In the genomic region with DNA sequence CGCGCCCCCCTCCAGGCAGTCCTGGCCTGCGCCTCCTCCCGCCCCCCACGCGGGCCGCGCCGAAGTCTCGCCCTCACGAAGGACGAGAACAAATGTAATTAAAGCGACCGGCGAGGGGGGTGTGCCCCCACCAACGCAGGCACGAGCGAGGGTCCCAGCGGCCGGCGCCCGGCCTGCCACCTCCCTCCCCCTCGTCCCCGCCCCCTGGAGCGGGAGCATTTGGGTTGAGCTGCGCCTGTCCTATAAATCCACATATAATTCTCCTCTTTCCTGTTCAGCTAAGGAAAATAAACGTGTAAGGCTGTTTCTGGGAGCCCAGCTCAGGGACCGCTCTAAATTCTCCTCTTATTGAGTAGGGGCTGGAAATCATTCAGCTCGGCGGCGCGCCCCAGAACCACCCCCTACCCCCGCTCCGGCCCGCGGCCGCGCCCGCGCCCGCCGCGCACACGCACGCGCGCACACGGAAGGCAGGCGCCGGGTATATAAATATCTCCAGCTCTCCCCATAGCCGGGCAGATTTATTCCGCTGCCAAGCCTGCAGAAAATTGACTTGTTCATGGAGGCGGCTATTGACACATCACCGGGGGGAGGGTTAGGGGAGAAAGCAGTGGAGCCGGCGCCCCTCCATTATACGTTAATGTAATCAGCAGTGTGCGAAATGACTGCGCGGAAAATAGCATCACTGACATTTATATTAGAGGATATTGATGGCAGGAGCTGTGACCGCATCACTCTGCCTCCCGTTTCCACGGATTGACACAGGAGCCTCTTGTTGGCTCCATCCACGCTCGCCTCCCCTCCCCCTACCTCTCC, we compare ENCODE assay signal across 8 cellular contexts.
DNase-seq lines count a peak whose midpoint lies in the region; ATAC-seq, FAIRE-seq and TF ChIP-seq lines count a peak whose summit lies in the region.

No MANE protein-coding gene starts in this region.

- H3K9ac ChIP-seq in GM12878 (ENCODE audit: control insufficient read depth, insufficient read depth, low read length), result no peak overlapping the region

- no peaks in the 10 kb centered on the region for H3K9me3 ChIP-seq in CD4-positive, alpha-beta T cell (ENCODE audit: control insufficient read depth, low read length)
- H3K9me3 ChIP-seq in GM12878 (replicated peaks; ENCODE audit: control insufficient read depth, insufficient read depth, low read length), result no peaks in the 10 kb centered on the region

- no peaks in the 10 kb centered on the region for H3K4me1 Mint-ChIP-seq in CD4-positive, alpha-beta T cell (ENCODE audit: low read depth)
- H3K4me1 Mint-ChIP-seq in stimulated activated effector memory CD8-positive, alpha-beta T cell treated with anti-CD3 and anti-CD28 coated beads, Interleukin-12 subunit alpha, Interleukin-12 subunit beta, amount 100 ng/mL, for 72 hours, result peaks cover 13% of the 10 kb centered on the region

- H3K79me2 ChIP-seq in GM12878 (ENCODE audit: control insufficient read depth, insufficient read depth, low read length), result no peaks in the 10 kb centered on the region

- no peaks in the 10 kb centered on the region for H3K9me3 Mint-ChIP-seq in CD4-positive, alpha-beta T cell
- H3K9me3 Mint-ChIP-seq in stimulated activated effector memory CD8-positive, alpha-beta T cell treated with anti-CD3 and anti-CD28 coated beads, Interleukin-12 subunit alpha, Interleukin-12 subunit beta, amount 100 ng/mL, for 72 hours, result no peaks in the 10 kb centered on the region

- TF ChIP-seq CTCF in CD4-positive, alpha-beta T cell (IDR thresholded peaks at IDR 0.05), result no peak
- no peak for TF ChIP-seq CTCF in GM12878 (IDR thresholded peaks at IDR 0.05 in 2 of 3, conservative IDR thresholded peaks at IDR 0.05 in 1 of 3; ENCODE audit: control insufficient read depth in 2 of 3, extremely low read depth in 1 of 3, insufficient read depth in 1 of 3, low read depth in 3 of 3, low read length in 3 of 3)

- intact Hi-C loops in CD4-positive, alpha-beta T cell (cut with DNase I, micrococcal nuclease), result no loop called here
- intact Hi-C loops in GM12878 (cut with micrococcal nuclease; ENCODE audit: unreplicated experiment), result loop anchor here (5.0 kb wide), 1 partner anchor 130 kb away; no protein-coding TSS in a partner anchor

- peak overlapping the region; percentile 62 for H3K4me2 ChIP-seq in GM12878 (ENCODE audit: control insufficient read depth, insufficient read depth)

- no peak overlapping the region for H3K27ac ChIP-seq in CD4-positive, alpha-beta T cell (ENCODE audit: low read depth, low read length)
- H3K27ac ChIP-seq in GM12878 (ENCODE audit: control insufficient read depth, insufficient read depth), result no peak overlapping the region

- RAD21 ChIA-PET in GM12878 (lab: Charles Lee; ENCODE audit: unreplicated experiment), result interaction anchor here (1.2 kb wide), 1 partner anchor 278 kb away, joined by 3 read pairs; no protein-coding TSS in a partner anchor

- H3K4me3 ChIP-seq in GM12878, result peak overlapping the region; percentile 46; the same call in 1 of the 2 replicates

- H3K27ac Mint-ChIP-seq in CD4-positive, alpha-beta T cell, result no peak overlapping the region
- H3K27ac Mint-ChIP-seq in stimulated activated effector memory CD8-positive, alpha-beta T cell treated with anti-CD3 and anti-CD28 coated beads, Interleukin-12 subunit alpha, Interleukin-12 subunit beta, amount 100 ng/mL, for 72 hours, result no peak overlapping the region

- 2% methylated on average over 65 of the region's 65 CpGs for WGBS in GM12878 (ENCODE audit: insufficient coverage, insufficient replicate concordance, low lambda C conversion rate, missing lambda C conversion rate)

- no peak for TF ChIP-seq POLR2A in GM12878 (IDR thresholded peaks at IDR 0.05; ENCODE audit: low read depth, low read length)

- peak; percentile 30 for ATAC-seq in CD4-positive, alpha-beta T cell (ENCODE audit: poor library complexity)
- ATAC-seq in GM12878 (no peak), GM19467 (IDR thresholded peaks at IDR 0.05; ENCODE audit: unreplicated experiment) (no peak), HG03469 (IDR thresholded peaks at IDR 0.05; ENCODE audit: unreplicated experiment) (no peak)
- ATAC-seq in stimulated activated effector memory CD8-positive, alpha-beta T cell treated with anti-CD3 and anti-CD28 coated beads, Interleukin-12 subunit alpha, Interleukin-12 subunit beta, amount 100 ng/mL, for 72 hours, result peak; percentile 14

- no TSS peak for BruUV-seq in GM12878 (replicated peaks; lab: Mats Ljungman, UMichigan)

- H3K36me3 ChIP-seq in GM12878 (ENCODE audit: control insufficient read depth in 2 of 2, insufficient read depth in 2 of 2, low read length in 1 of 2), result no peaks in the 10 kb centered on the region

- H4K20me1 ChIP-seq in GM12878 (ENCODE audit: control insufficient read depth, insufficient read depth), result no peaks in the 10 kb centered on the region; the same call in 1 of the 2 replicates

- in situ Hi-C loops in GM12878 (cut with MboI), result loop anchor here (10.0 kb wide), 1 partner anchor 152 kb away; no protein-coding TSS in a partner anchor

- SMC1A ChIA-PET in GM12878 (lab: Charles Lee; ENCODE audit: uncharacterized antibody, unreplicated experiment), result interaction anchor here (0.7 to 1.0 kb wide), 2 partner anchors 20 to 152 kb away, joined by 3 read pairs; no protein-coding TSS in a partner anchor

- FAIRE-seq in GM12878 (lab: Jason Lieb, UNC), result no peak

- no peak for DNase-seq in CD4-positive, alpha-beta T cell
- DNase-seq in LoVo (ENCODE audit: low spot score) (peak; percentile 25), GM12878 (ENCODE audit: low read depth, low spot score) (no peak), iPS-NIHi11 (ENCODE audit: low spot score) (peak; percentile 47), A172 (ENCODE audit: low spot score) (no peak)
- no peak for DNase-seq in stimulated activated effector memory CD8-positive, alpha-beta T cell treated with anti-CD3 and anti-CD28 coated beads, Interleukin-12 subunit alpha, Interleukin-12 subunit beta, amount 100 ng/mL, for 72 hours (ENCODE audit: low spot score in 2 of 2)

- no peak overlapping the region for H2AFZ ChIP-seq in GM12878 (ENCODE audit: control insufficient read depth, low read depth, low read length)

- H3K27me3 ChIP-seq in CD4-positive, alpha-beta T cell (ENCODE audit: control insufficient read depth, insufficient read depth, low read length), result peaks cover 79% of the 10 kb centered on the region
- H3K27me3 ChIP-seq in GM12878 (replicated peaks in 1 of 2; ENCODE audit: control insufficient read depth in 2 of 2, insufficient read depth in 2 of 2, low read length in 1 of 2), result peaks cover 9 to 15% of the 10 kb centered on the region in 2 experiments

- peak overlapping the region; percentile 67 for H3K4me3 Mint-ChIP-seq in CD4-positive, alpha-beta T cell
- H3K4me3 Mint-ChIP-seq in stimulated activated effector memory CD8-positive, alpha-beta T cell treated with anti-CD3 and anti-CD28 coated beads, Interleukin-12 subunit alpha, Interleukin-12 subunit beta, amount 100 ng/mL, for 72 hours, result peak overlapping the region; percentile 73

- H3K36me3 Mint-ChIP-seq in CD4-positive, alpha-beta T cell (ENCODE audit: low read depth), result no peaks in the 10 kb centered on the region
- no peaks in the 10 kb centered on the region for H3K36me3 Mint-ChIP-seq in stimulated activated effector memory CD8-positive, alpha-beta T cell treated with anti-CD3 and anti-CD28 coated beads, Interleukin-12 subunit alpha, Interleukin-12 subunit beta, amount 100 ng/mL, for 72 hours

- POLR2A ChIA-PET in CD4-positive, alpha-beta T cell (lab: Charles Lee), result no interaction called here
- POLR2A ChIA-PET in GM12878 (lab: Charles Lee), result no interaction called here

- TF ChIP-seq EP300 in GM12878 (IDR thresholded peaks at IDR 0.05; ENCODE audit: borderline replicate concordance in 1 of 2, control insufficient read depth in 1 of 2, low read depth in 2 of 2, low read length in 2 of 2), result no peak

- no peaks in the 10 kb centered on the region for H3K4me1 ChIP-seq in GM12878 (ENCODE audit: control insufficient read depth, insufficient read depth, low read length)

- no peak for TF ChIP-seq RAD21 in GM12878 (IDR thresholded peaks at IDR 0.05; ENCODE audit: insufficient read depth, low read depth, low read length)

- CTCF ChIA-PET in CD4-positive, alpha-beta T cell (lab: Charles Lee), result interaction anchor here (0.8 to 1.8 kb wide), 5 partner anchors 8 to 78 kb away, joined by 3 to 16 read pairs (median 3); no protein-coding TSS in a partner anchor
- CTCF ChIA-PET in GM12878 (lab: Yijun Ruan, JAX), result interaction anchor here (0.5 to 4.0 kb wide), 10 partner anchors 16 to 586 kb away, joined by 3 to 22 read pairs (median 4); no protein-coding TSS in a partner anchor

- peaks cover 87% of the 10 kb centered on the region for H3K27me3 Mint-ChIP-seq in CD4-positive, alpha-beta T cell

TF ChIP-seq in GM12878, 131 proteins besides CTCF, POLR2A, EP300 and RAD21:
- TF ChIP-seq SUZ12 (IDR thresholded peaks at IDR 0.05; ENCODE audit: unreplicated experiment) (peak; percentile 31), ZSCAN29 (IDR thresholded peaks at IDR 0.05) (no peak)

Comparison
In these comparisons a context has a peak if more than half of its experiments do, and no peak if none do; other contexts are left out.
1. ATAC-seq: peak in CD4-positive, alpha-beta T cell (single experiment) and stimulated activated effector memory CD8-positive, alpha-beta T cell treated with anti-CD3 and anti-CD28 coated beads, Interleukin-12 subunit alpha, Interleukin-12 subunit beta, amount 100 ng/mL, for 72 hours (single experiment); none in GM12878 (single experiment), GM19467 (single experiment) and HG03469 (single experiment).
2. DNase-seq: peak in LoVo (single experiment) and iPS-NIHi11 (single experiment); none in CD4-positive, alpha-beta T cell (0 of 10), GM12878 (single experiment), stimulated activated effector memory CD8-positive, alpha-beta T cell treated with anti-CD3 and anti-CD28 coated beads, Interleukin-12 subunit alpha, Interleukin-12 subunit beta, amount 100 ng/mL, for 72 hours (0 of 2) and A172 (single experiment).